In the genomic region with DNA sequence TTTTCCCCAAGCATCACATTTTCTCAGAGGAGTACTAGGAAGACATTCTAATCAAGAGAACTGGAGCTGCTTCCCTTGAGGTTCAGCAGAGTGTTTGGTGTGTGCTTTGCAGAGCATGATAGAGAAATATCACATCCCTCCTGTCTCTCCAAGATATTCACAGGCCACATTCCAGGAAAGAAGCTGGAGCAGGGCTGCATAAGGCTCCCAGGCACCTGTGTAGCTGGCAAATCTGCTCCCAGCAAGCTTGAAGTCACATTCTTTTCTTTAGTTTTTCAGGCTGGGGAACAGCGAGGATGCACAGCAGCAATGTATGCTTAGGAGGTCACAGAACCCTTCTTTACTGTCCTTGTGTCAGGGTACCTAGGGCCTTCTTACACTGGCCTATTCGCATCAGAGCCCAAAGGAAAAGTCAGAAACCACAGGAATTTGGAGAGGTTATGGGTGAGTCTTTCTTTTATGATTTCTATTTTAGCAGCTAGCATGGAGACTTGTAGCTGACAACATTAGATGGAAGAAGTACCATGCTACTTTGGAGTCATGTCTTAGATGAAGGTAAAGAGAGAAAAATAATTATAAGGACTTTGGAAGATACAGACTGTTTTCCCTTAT, we compare ENCODE assay signal across 1 cellular context.
TF ChIP-seq lines count a peak whose summit lies in the region.

No MANE protein-coding gene starts in this region.

TF ChIP-seq in SK-N-SH, 30 proteins besides CTCF, POLR2A, EP300 and RAD21 (continued from another document):
- TF ChIP-seq, protein P1, sequence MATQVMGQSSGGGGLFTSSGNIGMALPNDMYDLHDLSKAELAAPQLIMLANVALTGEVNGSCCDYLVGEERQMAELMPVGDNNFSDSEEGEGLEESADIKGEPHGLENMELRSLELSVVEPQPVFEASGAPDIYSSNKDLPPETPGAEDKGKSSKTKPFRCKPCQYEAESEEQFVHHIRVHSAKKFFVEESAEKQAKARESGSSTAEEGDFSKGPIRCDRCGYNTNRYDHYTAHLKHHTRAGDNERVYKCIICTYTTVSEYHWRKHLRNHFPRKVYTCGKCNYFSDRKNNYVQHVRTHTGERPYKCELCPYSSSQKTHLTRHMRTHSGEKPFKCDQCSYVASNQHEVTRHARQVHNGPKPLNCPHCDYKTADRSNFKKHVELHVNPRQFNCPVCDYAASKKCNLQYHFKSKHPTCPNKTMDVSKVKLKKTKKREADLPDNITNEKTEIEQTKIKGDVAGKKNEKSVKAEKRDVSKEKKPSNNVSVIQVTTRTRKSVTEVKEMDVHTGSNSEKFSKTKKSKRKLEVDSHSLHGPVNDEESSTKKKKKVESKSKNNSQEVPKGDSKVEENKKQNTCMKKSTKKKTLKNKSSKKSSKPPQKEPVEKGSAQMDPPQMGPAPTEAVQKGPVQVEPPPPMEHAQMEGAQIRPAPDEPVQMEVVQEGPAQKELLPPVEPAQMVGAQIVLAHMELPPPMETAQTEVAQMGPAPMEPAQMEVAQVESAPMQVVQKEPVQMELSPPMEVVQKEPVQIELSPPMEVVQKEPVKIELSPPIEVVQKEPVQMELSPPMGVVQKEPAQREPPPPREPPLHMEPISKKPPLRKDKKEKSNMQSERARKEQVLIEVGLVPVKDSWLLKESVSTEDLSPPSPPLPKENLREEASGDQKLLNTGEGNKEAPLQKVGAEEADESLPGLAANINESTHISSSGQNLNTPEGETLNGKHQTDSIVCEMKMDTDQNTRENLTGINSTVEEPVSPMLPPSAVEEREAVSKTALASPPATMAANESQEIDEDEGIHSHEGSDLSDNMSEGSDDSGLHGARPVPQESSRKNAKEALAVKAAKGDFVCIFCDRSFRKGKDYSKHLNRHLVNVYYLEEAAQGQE (IDR thresholded peaks at IDR 0.05; ENCODE audit: low read depth, low read length): no peak
